ENCODE assay signal across 8 cellular contexts in the genomic region with DNA sequence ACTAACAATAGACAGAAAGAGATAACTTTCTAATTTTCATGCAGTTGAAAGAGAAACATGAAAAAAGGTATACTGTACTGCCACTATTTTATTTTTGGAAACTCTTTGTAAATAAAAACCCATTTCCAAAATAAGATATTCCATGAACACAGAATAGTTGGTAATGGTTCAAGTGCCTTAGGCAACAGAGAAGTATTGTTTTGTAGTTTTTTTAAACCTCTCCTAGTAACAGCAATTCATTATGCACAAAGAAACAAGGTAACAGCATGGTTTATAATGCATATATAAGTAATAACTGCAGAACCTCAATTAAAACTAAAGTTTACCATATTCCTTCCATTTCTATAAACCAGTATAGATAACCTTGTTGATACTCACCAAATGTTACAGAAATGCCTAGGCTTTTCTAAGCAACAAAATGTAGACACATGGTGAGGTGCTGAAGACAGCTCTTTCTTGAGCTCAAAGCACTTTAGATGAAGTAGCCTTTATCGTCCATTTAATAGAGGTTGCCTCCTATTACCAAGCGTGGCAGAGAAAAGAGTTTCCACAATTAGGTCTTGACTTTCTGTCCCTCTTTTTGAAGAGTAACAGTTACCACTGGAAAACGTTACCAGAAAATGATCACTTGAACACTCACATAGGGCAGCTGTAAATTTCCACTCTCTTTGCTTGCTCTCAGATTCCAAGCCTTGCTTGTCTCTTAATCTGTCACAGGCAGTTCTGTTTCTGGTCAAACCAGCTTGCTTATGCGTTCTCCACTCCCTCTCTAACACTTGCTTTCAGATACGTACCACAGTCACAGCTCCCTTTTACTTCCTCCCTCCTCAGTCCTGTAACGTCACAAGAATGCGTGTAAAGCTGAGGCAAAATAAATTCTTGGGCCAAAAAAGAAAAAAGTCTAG. TPM values are rescaled to one million over a fixed set of nuclear protein-coding genes. Genes with fewer than 3 reads are reported as not detected.
DNase-seq lines count a peak whose midpoint lies in the region; ATAC-seq and TF ChIP-seq lines count a peak whose summit lies in the region.

No MANE protein-coding gene starts in this region.

- intact Hi-C loops in ascending aorta (cut with DNase I), result loop anchor here (2.0 kb wide), 1 partner anchor 36 kb away; no protein-coding TSS in a partner anchor

- H3K27ac ChIP-seq in ascending aorta, result peak overlapping the region; percentile 84 to 86

- H3K27me3 ChIP-seq in ascending aorta, result no peaks in the 10 kb centered on the region

- peak; percentile 63 for ATAC-seq in HG02981 (IDR thresholded peaks at IDR 0.05; ENCODE audit: unreplicated experiment)
- ATAC-seq in stimulated activated naive B cell treated with anti-CD40 and anti-IgM and Interleukin-4, amounts not matched to agents 10 μg/mL and 1 μg/mL and 100 μg/mL, for 72 hours (replicated peaks), result peak; percentile 98 to 100
- no peak for ATAC-seq in HG03469 (IDR thresholded peaks at IDR 0.05; ENCODE audit: unreplicated experiment)

- H3K4me3 ChIP-seq in ascending aorta, result peak overlapping the region; percentile 40 to 64

- DNase-seq in DMS53 (lab: John Stamatoyannopoulos, UW) (peak; percentile 69), ascending aorta (ENCODE audit: low spot score in 2 of 2) (peak in 1 of 2 donors; percentile 66), iris pigment epithelial cell (ENCODE audit: low read depth) (peak; percentile 75), NCI-H774 (lab: John Stamatoyannopoulos, UW) (no peak), NCI-H1436 (lab: John Stamatoyannopoulos, UW) (no peak)
- peak; percentile 3 for DNase-seq in stimulated activated naive B cell treated with anti-CD40 and anti-IgM and Interleukin-4, amounts not matched to agents 10 μg/mL and 1 μg/mL and 100 μg/mL, for 72 hours

- H3K27me3 Mint-ChIP-seq in stimulated activated naive B cell treated with anti-CD40 and anti-IgM and Interleukin-4, amounts not matched to agents 10 μg/mL and 1 μg/mL and 100 μg/mL, for 72 hours, result no peaks in the 10 kb centered on the region

- peaks cover 19 to 26% of the 10 kb centered on the region in 2 donors for H3K36me3 Mint-ChIP-seq in stimulated activated naive B cell treated with anti-CD40 and anti-IgM and Interleukin-4, amounts not matched to agents 10 μg/mL and 1 μg/mL and 100 μg/mL, for 72 hours

- H3K9me3 ChIP-seq in ascending aorta, result peaks cover 3 to 17% of the 10 kb centered on the region in 2 donors

- H3K4me3 Mint-ChIP-seq in stimulated activated naive B cell treated with anti-CD40 and anti-IgM and Interleukin-4, amounts not matched to agents 10 μg/mL and 1 μg/mL and 100 μg/mL, for 72 hours, result peak overlapping the region; percentile 7 to 58

- peaks cover 3 to 8% of the 10 kb centered on the region in 2 donors for H3K4me1 Mint-ChIP-seq in stimulated activated naive B cell treated with anti-CD40 and anti-IgM and Interleukin-4, amounts not matched to agents 10 μg/mL and 1 μg/mL and 100 μg/mL, for 72 hours

- H3K36me3 ChIP-seq in ascending aorta, result no peaks in the 10 kb centered on the region

- no peak for TF ChIP-seq CTCF in ascending aorta (IDR thresholded peaks at IDR 0.05)

- peaks cover 0 to 5% of the 10 kb centered on the region in 2 donors for H3K4me1 ChIP-seq in ascending aorta

- H3K27ac Mint-ChIP-seq in stimulated activated naive B cell treated with anti-CD40 and anti-IgM and Interleukin-4, amounts not matched to agents 10 μg/mL and 1 μg/mL and 100 μg/mL, for 72 hours, result peak overlapping the region; percentile 52

- peaks cover 17 to 23% of the 10 kb centered on the region in 2 donors for H3K9me3 Mint-ChIP-seq in stimulated activated naive B cell treated with anti-CD40 and anti-IgM and Interleukin-4, amounts not matched to agents 10 μg/mL and 1 μg/mL and 100 μg/mL, for 72 hours

RNA-seq across cellular contexts. Expression of a gene that starts 42.9 kb away (rescaled TPM):
- 30.1 TPM for total RNA-seq in ascending aorta

RNA-seq across cellular contexts. Expression of a gene that starts 43.1 kb away (rescaled TPM):
- 7.2 TPM for total RNA-seq in ascending aorta

Comparison
In these comparisons a context has a peak if more than half of its experiments do, and no peak if none do; other contexts are left out.
1. DNase-seq: peak in DMS53 (single experiment), iris pigment epithelial cell (single experiment) and stimulated activated naive B cell treated with anti-CD40 and anti-IgM and Interleukin-4, amounts not matched to agents 10 μg/mL and 1 μg/mL and 100 μg/mL, for 72 hours (single experiment); none in NCI-H774 (single experiment) and NCI-H1436 (single experiment).